In genomic region chr22:29509815-29510214, GRCh38 we compare ENCODE assay signal across 21 cellular contexts. TPM values are rescaled to one million over a fixed set of nuclear protein-coding genes. Genes with fewer than 3 reads are reported as not detected.
A peak's percentile ranks its signal among the peaks of the same experiment; 100 is the strongest.
DNase-seq lines count a peak whose midpoint lies in the region; ATAC-seq, FAIRE-seq and TF ChIP-seq lines count a peak whose summit lies in the region.
"Had no signal": no experiment of that assay in that cellular context is flagged by ENCODE, and none has a peak within 500 bp of the region (broad histone marks: within the 10 kb centered on the region; RNA-seq: fewer than 3 reads in every experiment).

No MANE protein-coding gene starts in this region.

- intact Hi-C loops in left ventricle myocardium superior (cut with micrococcal nuclease): no loop called here
- intact Hi-C loops in heart left ventricle (cut with DNase I): no loop called here

- H3K4me3 ChIP-seq in heart left ventricle (no peak overlapping the region), Karpas-422 (ENCODE audit: low read length) (no peak overlapping the region)
- H3K4me3 ChIP-seq: A549, GM23248 had no signal

- peaks cover 29% of the 10 kb centered on the region for H3K36me3 Mint-ChIP-seq in activated CD8-positive, alpha-beta memory T cell treated with anti-CD3 and anti-CD28 coated beads, Interleukin-2, amount 10 ng/mL, durations not matched to agents 7 days and 5 days
- peaks cover 99% of the 10 kb centered on the region for H3K36me3 Mint-ChIP-seq in activated T-helper 17 cell treated with anti-CD3 and anti-CD28 coated beads, Interleukin-2, amount 50 U/mL, for 72 hours (ENCODE audit: low read depth)
- peaks cover 96% of the 10 kb centered on the region for H3K36me3 Mint-ChIP-seq in stimulated activated effector memory CD8-positive, alpha-beta T cell treated with anti-CD3 and anti-CD28 coated beads, Interleukin-12 subunit alpha, Interleukin-12 subunit beta, amount 100 ng/mL, for 72 hours

- H3K27ac ChIP-seq in heart left ventricle (no peak overlapping the region), Karpas-422 (ENCODE audit: low read length) (no peak overlapping the region)
- H3K27ac ChIP-seq: A549, GM23248 had no signal

- no peak overlapping the region for H2AFZ ChIP-seq in Karpas-422 (ENCODE audit: low read length)
- H2AFZ ChIP-seq: GM23248 had no signal

- H3K27me3 Mint-ChIP-seq in activated CD8-positive, alpha-beta memory T cell treated with anti-CD3 and anti-CD28 coated beads, Interleukin-2, amount 10 ng/mL, durations not matched to agents 7 days and 5 days: no peaks in the 10 kb centered on the region
- no peaks in the 10 kb centered on the region for H3K27me3 Mint-ChIP-seq in activated T-helper 17 cell treated with anti-CD3 and anti-CD28 coated beads, Interleukin-2, amount 50 U/mL, for 72 hours
- H3K27me3 Mint-ChIP-seq: CD4-positive, alpha-beta T cell had no signal

- peak overlapping the region; percentile 69 for H3K27ac Mint-ChIP-seq in activated CD8-positive, alpha-beta memory T cell treated with anti-CD3 and anti-CD28 coated beads, Interleukin-2, amount 10 ng/mL, durations not matched to agents 7 days and 5 days
- peak overlapping the region; percentile 35 for H3K27ac Mint-ChIP-seq in activated T-helper 17 cell treated with anti-CD3 and anti-CD28 coated beads, Interleukin-2, amount 50 U/mL, for 72 hours
- H3K27ac Mint-ChIP-seq in stimulated activated effector memory CD8-positive, alpha-beta T cell treated with anti-CD3 and anti-CD28 coated beads, Interleukin-12 subunit alpha, Interleukin-12 subunit beta, amount 100 ng/mL, for 72 hours: peak overlapping the region; percentile 81
- H3K27ac Mint-ChIP-seq: CD4-positive, alpha-beta T cell had no signal

- H3K27me3 ChIP-seq in heart left ventricle (no peaks in the 10 kb centered on the region), Karpas-422 (ENCODE audit: low read length) (no peaks in the 10 kb centered on the region)

- H3K9me2 ChIP-seq in Karpas-422 (replicated peaks; ENCODE audit: insufficient read depth, low read length): no peaks in the 10 kb centered on the region

- no peak for FAIRE-seq in GM12892 (lab: Jason Lieb, UNC)
- FAIRE-seq: A549 had no signal

- no peaks in the 10 kb centered on the region for H3K79me2 ChIP-seq in Karpas-422 (ENCODE audit: low read length)

- H3K36me3 ChIP-seq in heart left ventricle (peaks cover 0 to 91% (median 82%) of the 10 kb centered on the region in 9 donors), Karpas-422 (ENCODE audit: insufficient read depth, low read length) (peaks cover 28% of the 10 kb centered on the region; the same call in 1 of the 2 replicates)

- peaks cover 6% of the 10 kb centered on the region for H3K4me1 Mint-ChIP-seq in activated CD8-positive, alpha-beta memory T cell treated with anti-CD3 and anti-CD28 coated beads, Interleukin-2, amount 10 ng/mL, durations not matched to agents 7 days and 5 days
- no peaks in the 10 kb centered on the region for H3K4me1 Mint-ChIP-seq in activated T-helper 17 cell treated with anti-CD3 and anti-CD28 coated beads, Interleukin-2, amount 50 U/mL, for 72 hours
- no peaks in the 10 kb centered on the region for H3K4me1 Mint-ChIP-seq in stimulated activated effector memory CD8-positive, alpha-beta T cell treated with anti-CD3 and anti-CD28 coated beads, Interleukin-12 subunit alpha, Interleukin-12 subunit beta, amount 100 ng/mL, for 72 hours

- no peaks in the 10 kb centered on the region for H3K9me3 Mint-ChIP-seq in activated CD8-positive, alpha-beta memory T cell treated with anti-CD3 and anti-CD28 coated beads, Interleukin-2, amount 10 ng/mL, durations not matched to agents 7 days and 5 days (ENCODE audit: low read depth)
- no peaks in the 10 kb centered on the region for H3K9me3 Mint-ChIP-seq in activated T-helper 17 cell treated with anti-CD3 and anti-CD28 coated beads, Interleukin-2, amount 50 U/mL, for 72 hours
- no peaks in the 10 kb centered on the region for H3K9me3 Mint-ChIP-seq in stimulated activated effector memory CD8-positive, alpha-beta T cell treated with anti-CD3 and anti-CD28 coated beads, Interleukin-12 subunit alpha, Interleukin-12 subunit beta, amount 100 ng/mL, for 72 hours
- H3K9me3 Mint-ChIP-seq: CD4-positive, alpha-beta T cell had no signal

- no peak overlapping the region for H3K4me2 ChIP-seq in Karpas-422 (ENCODE audit: low read depth, low read length, poor library complexity, severe bottlenecking)
- H3K4me2 ChIP-seq: A549 had no signal

- no peak for DNase-seq in activated CD8-positive, alpha-beta memory T cell treated with anti-CD3 and anti-CD28 coated beads, Interleukin-2, amount 10 ng/mL, durations not matched to agents 7 days and 5 days
- no peak for DNase-seq in activated CD8-positive, alpha-beta memory T cell treated with anti-CD3 and anti-CD28 coated beads for 24 hours
- no peak for DNase-seq in left ventricle myocardium superior
- DNase-seq in heart left ventricle: no peak
- DNase-seq in stimulated activated effector memory CD8-positive, alpha-beta T cell treated with anti-CD3 and anti-CD28 coated beads, Interleukin-12 subunit alpha, Interleukin-12 subunit beta, amount 100 ng/mL, for 72 hours (ENCODE audit: low spot score in 2 of 2): no peak
- DNase-seq in Karpas-422: no peak
- no peak for DNase-seq in GM12892 (ENCODE audit: insufficient read length)
- DNase-seq: CD4-positive, alpha-beta T cell; DMS153; GF-D8; GM23248; HCEC 1CT; KG1; NCI-H1417 treated with DMSO at 0.1 percent for 48 hours; NCI-H187 treated with DMSO at 0.1 percent for 48 hours; NCI-H226; NCI-H524; NCI-H82 had no signal

- H4K20me1 ChIP-seq in Karpas-422 (ENCODE audit: insufficient read depth, low read depth, low read length): no peaks in the 10 kb centered on the region

- H3K4me1 ChIP-seq in heart left ventricle (peaks cover 0 to 4% (median 0%) of the 10 kb centered on the region in 12 donors), Karpas-422 (ENCODE audit: low read length) (no peaks in the 10 kb centered on the region)
- H3K4me1 ChIP-seq: A549 had no signal

- TF ChIP-seq CTCF in heart left ventricle (IDR thresholded peaks at IDR 0.05): no peak

- no peak for ATAC-seq in activated CD8-positive, alpha-beta memory T cell treated with anti-CD3 and anti-CD28 coated beads, Interleukin-2, amount 10 ng/mL, durations not matched to agents 7 days and 5 days
- peak; percentile 33 for ATAC-seq in left ventricle myocardium superior
- ATAC-seq in heart left ventricle: no peak
- ATAC-seq in activated T-helper 17 cell treated with anti-CD3 and anti-CD28 coated beads, Interleukin-2, amount 50 U/mL, for 72 hours (replicated peaks): no peak
- ATAC-seq in stimulated activated effector memory CD8-positive, alpha-beta T cell treated with anti-CD3 and anti-CD28 coated beads, Interleukin-12 subunit alpha, Interleukin-12 subunit beta, amount 100 ng/mL, for 72 hours: no peak
- ATAC-seq: A549 had no signal

- CTCF ChIA-PET in activated CD8-positive, alpha-beta memory T cell treated with anti-CD3 and anti-CD28 coated beads, Interleukin-2, amount 10 ng/mL, durations not matched to agents 7 days and 5 days (lab: Charles Lee): interaction anchor here (1.3 kb wide), 1 partner anchor 9 kb away, joined by 3 read pairs; no protein-coding TSS in a partner anchor

- H3K4me3 Mint-ChIP-seq in activated CD8-positive, alpha-beta memory T cell treated with anti-CD3 and anti-CD28 coated beads, Interleukin-2, amount 10 ng/mL, durations not matched to agents 7 days and 5 days: no peak overlapping the region
- H3K4me3 Mint-ChIP-seq in activated T-helper 17 cell treated with anti-CD3 and anti-CD28 coated beads, Interleukin-2, amount 50 U/mL, for 72 hours: no peak overlapping the region
- H3K4me3 Mint-ChIP-seq in stimulated activated effector memory CD8-positive, alpha-beta T cell treated with anti-CD3 and anti-CD28 coated beads, Interleukin-12 subunit alpha, Interleukin-12 subunit beta, amount 100 ng/mL, for 72 hours: no peak overlapping the region
- H3K4me3 Mint-ChIP-seq: CD4-positive, alpha-beta T cell had no signal

- TF ChIP-seq POLR2A in heart left ventricle (IDR thresholded peaks at IDR 0.05): no peak
- no peak for TF ChIP-seq POLR2A in GM12892 (IDR thresholded peaks at IDR 0.05; ENCODE audit: low read depth, low read length)

- H3K9me3 ChIP-seq in heart left ventricle (no peaks in the 10 kb centered on the region), Karpas-422 (ENCODE audit: low read length) (no peaks in the 10 kb centered on the region)
- H3K9me3 ChIP-seq: A549 had no signal

- H3K9ac ChIP-seq in Karpas-422 (ENCODE audit: low read length): no peak overlapping the region
- H3K9ac ChIP-seq: GM23248 had no signal

- 40 to 83% (median 71%) methylated on average over 1 of the region's 1 CpG for WGBS in heart left ventricle, 4 donors

RNA-seq across cellular contexts. Expression of gene NEFH, which starts 29.8 kb away (rescaled TPM):
- 1 to 10 TPM; 6.0 to 9.0 TPM for total RNA-seq in activated CD8-positive, alpha-beta memory T cell treated with anti-CD3 and anti-CD28 coated beads, Interleukin-2, amount 10 ng/mL, durations not matched to agents 7 days and 5 days
- total RNA-seq in left ventricle myocardium superior (0.12 TPM), heart left ventricle (under 1 TPM in 8 of 9 donors, not detected in 1; 0.07 to 0.51 (median 0.14) TPM)
- under 1 TPM; 0.08 to 0.10 TPM for polyA plus RNA-seq in heart left ventricle
- 1 to 10 TPM; 1.3 to 2.9 TPM for total RNA-seq in activated T-helper 17 cell treated with anti-CD3 and anti-CD28 coated beads, Interleukin-2, amount 50 U/mL, for 72 hours
- total RNA-seq in Karpas-422 (2014; rRNA removed; shearing (Covaris generic); ENCODE audit: low replicate concordance): not detected in 2 replicates
- 1.9 TPM for polyA plus RNA-seq in GM12892 (2012; ENCODE audit: missing spikeins)
- total RNA-seq: HT-29 had no signal

RNA-seq across cellular contexts. Expression of gene THOC5, which starts 43.7 kb away (rescaled TPM):
- total RNA-seq in activated CD8-positive, alpha-beta memory T cell treated with anti-CD3 and anti-CD28 coated beads, Interleukin-2, amount 10 ng/mL, durations not matched to agents 7 days and 5 days: 10 to 100 TPM; 57.5 to 62.9 TPM
- total RNA-seq in left ventricle myocardium superior (41.5 TPM), heart left ventricle (10 to 100 TPM; 33.8 to 88.7 (median 40.6) TPM)
- 10 to 100 TPM; 25.5 to 76.5 TPM for polyA plus RNA-seq in heart left ventricle
- total RNA-seq in activated T-helper 17 cell treated with anti-CD3 and anti-CD28 coated beads, Interleukin-2, amount 50 U/mL, for 72 hours: 10 to 100 TPM; 51.4 to 65.9 TPM
- 48.2 and 54.0 TPM in 2 replicates for total RNA-seq in Karpas-422 (2014; rRNA removed; shearing (Covaris generic); ENCODE audit: low replicate concordance)
- polyA plus RNA-seq in GM12892 (2012; ENCODE audit: missing spikeins): 23.1 TPM
